20 cellular contexts compared by ENCODE assay signal in genomic region chr1:109444376-109444775, GRCh38. TPM values are rescaled to one million over a fixed set of nuclear protein-coding genes. Genes with fewer than 3 reads are reported as not detected.
"Had no signal": no experiment of that assay in that cellular context is flagged by ENCODE, and none has a peak within 500 bp of the region (broad histone marks: within the 10 kb centered on the region; RNA-seq: fewer than 3 reads in every experiment).

No MANE protein-coding gene starts in this region.

- ATAC-seq: activated T-cell treated with anti-CD3 and anti-CD28 coated beads, Interleukin-2, amount 50 U/mL, for 4 hours; left lobe of liver; mucosa of descending colon; naive thymus-derived CD8-positive, alpha-beta T cell; stimulated activated naive CD8-positive, alpha-beta T cell treated with anti-CD3 and anti-CD28 coated beads, Interleukin-15, amount 100 ng/mL, for 72 hours had no signal

- H3K36me3 ChIP-seq: breast epithelium, neutrophil had no signal

- H3K27me3 ChIP-seq: testis had no signal

- H3K9me3 ChIP-seq: breast epithelium, mucosa of descending colon, neutrophil, testis had no signal

- H3K27ac ChIP-seq: breast epithelium, neutrophil, skin epidermis, testis, VCaP had no signal

- H3K4me3 ChIP-seq: breast epithelium, mucosa of descending colon, skin epidermis, testis had no signal

- DNase-seq: activated CD4-positive, alpha-beta memory T cell treated with anti-CD3 and anti-CD28 coated beads for 36 hours; activated effector memory CD4-positive, alpha-beta T cell treated with anti-CD3 and anti-CD28 coated beads, Interleukin-2, amount 50 U/mL, for 16 hours; activated T-cell treated with anti-CD3 and anti-CD28 coated beads, Interleukin-2, amount 50 U/mL, for 4 hours; aorta; endodermal cell; erythroblast; foreskin fibroblast; mucosa of descending colon; naive thymus-derived CD8-positive, alpha-beta T cell; retina; stimulated activated CD4-positive, alpha-beta T cell treated with anti-CD3 and anti-CD28 coated beads, Interleukin-4, amount 100 ng/mL, for 4 hours; stimulated activated naive CD8-positive, alpha-beta T cell treated with anti-CD3 and anti-CD28 coated beads, Interleukin-15, amount 100 ng/mL, for 72 hours; T-helper 9 cell; testis had no signal

- H3K4me1 ChIP-seq: breast epithelium, testis had no signal

RNA-seq across cellular contexts. Expression of gene SYPL2, which starts 22.0 kb away (rescaled TPM):
- total RNA-seq: activated CD4-positive, alpha-beta memory T cell treated with anti-CD3 and anti-CD28 coated beads for 36 hours; dermis microvascular lymphatic vessel endothelial cell; naive thymus-derived CD8-positive, alpha-beta T cell had no signal
